Comparison of ENCODE assay signal across 33 cellular contexts in the genomic region with DNA sequence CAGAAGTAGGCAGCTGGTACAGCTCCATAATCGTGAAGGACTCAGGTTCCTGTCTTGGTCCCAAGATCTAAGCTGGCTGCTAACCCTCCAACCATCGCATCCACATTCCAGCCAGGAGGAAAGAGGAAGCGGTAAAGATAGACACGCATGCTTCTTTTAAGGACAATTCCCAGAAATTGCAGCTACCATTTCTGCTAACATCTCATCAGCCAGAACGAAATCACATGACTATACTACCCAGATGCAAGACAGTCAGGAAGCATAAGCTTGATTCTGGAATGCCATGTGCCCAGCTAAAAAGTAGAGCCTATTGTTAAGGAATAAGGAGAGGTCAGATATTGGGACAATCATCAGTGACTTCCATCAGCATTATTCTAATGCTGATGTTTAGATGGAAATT.
"Had no signal": no experiment of that assay in that cellular context is flagged by ENCODE, and none has a peak within 500 bp of the region (broad histone marks: within the 10 kb centered on the region; RNA-seq: fewer than 3 reads in every experiment).

No MANE protein-coding gene starts in this region.

- H3K27ac ChIP-seq: cardiac muscle cell, coronary artery, esophagus muscularis mucosa, heart left ventricle, neutrophil, right lobe of liver, SK-N-MC, skin epidermis, uterus had no signal

- H3K4me3 Mint-ChIP-seq: activated CD8-positive, alpha-beta memory T cell treated with anti-CD3 and anti-CD28 coated beads, Interleukin-2, amount 10 ng/mL, durations not matched to agents 7 days and 5 days; activated CD8-positive, alpha-beta T cell treated with anti-CD3 and anti-CD28 coated beads, Interleukin-2, amount 10 ng/mL, durations not matched to agents 7 days and 5 days; activated naive CD4-positive, alpha-beta T cell treated with anti-CD3 and anti-CD28 coated beads, Interleukin-2, amount 50 U/mL, for 24 hours; brain; endodermal cell; immature natural killer cell; nephron; stimulated activated effector memory CD8-positive, alpha-beta T cell treated with anti-CD3 and anti-CD28 coated beads, Interleukin-12 subunit alpha, Interleukin-12 subunit beta, amount 100 ng/mL, for 72 hours; stimulated activated naive CD8-positive, alpha-beta T cell treated with anti-CD3 and anti-CD28 coated beads, Interleukin-15, Interleukin-2, amounts not matched to agents 100 ng/mL and 50 ng/mL, for 24 hours; T-helper 17 cell; type B pancreatic cell; WTC11 had no signal

- H3K4me1 Mint-ChIP-seq: activated CD8-positive, alpha-beta memory T cell treated with anti-CD3 and anti-CD28 coated beads, Interleukin-2, amount 10 ng/mL, durations not matched to agents 7 days and 5 days; activated naive CD4-positive, alpha-beta T cell treated with anti-CD3 and anti-CD28 coated beads, Interleukin-2, amount 50 U/mL, for 24 hours; immature natural killer cell; stimulated activated effector memory CD8-positive, alpha-beta T cell treated with anti-CD3 and anti-CD28 coated beads, Interleukin-12 subunit alpha, Interleukin-12 subunit beta, amount 100 ng/mL, for 72 hours had no signal

- H3K9me3 Mint-ChIP-seq: activated naive CD4-positive, alpha-beta T cell treated with anti-CD3 and anti-CD28 coated beads, Interleukin-2, amount 50 U/mL, for 24 hours; activated T-helper 2 cell treated with anti-CD3 and anti-CD28 coated beads, Interferon-gamma antibody, Interleukin-2, Interleukin-4, amounts not matched to agents 10 μg/mL and 5 μg/mL and 100 μg/mL, durations not matched to agents 14 hours and 24 hours and 36 hours; brain; endodermal cell; nephron; stimulated activated effector memory CD8-positive, alpha-beta T cell treated with anti-CD3 and anti-CD28 coated beads, Interleukin-12 subunit alpha, Interleukin-12 subunit beta, amount 100 ng/mL, for 72 hours; stimulated activated naive CD8-positive, alpha-beta T cell treated with anti-CD3 and anti-CD28 coated beads, Interleukin-15, Interleukin-2, amounts not matched to agents 100 ng/mL and 50 ng/mL, for 24 hours; type B pancreatic cell; WTC11 had no signal

- H3K27ac Mint-ChIP-seq: activated CD8-positive, alpha-beta memory T cell treated with anti-CD3 and anti-CD28 coated beads, Interleukin-2, amount 10 ng/mL, durations not matched to agents 7 days and 5 days; activated CD8-positive, alpha-beta T cell treated with anti-CD3 and anti-CD28 coated beads, Interleukin-2, amount 10 ng/mL, durations not matched to agents 7 days and 5 days; activated T-helper 2 cell treated with anti-CD3 and anti-CD28 coated beads, Interferon-gamma antibody, Interleukin-2, Interleukin-4, amounts not matched to agents 10 μg/mL and 5 μg/mL and 100 μg/mL, durations not matched to agents 14 hours and 24 hours and 36 hours; endodermal cell; immature natural killer cell; stimulated activated effector memory CD8-positive, alpha-beta T cell treated with anti-CD3 and anti-CD28 coated beads, Interleukin-12 subunit alpha, Interleukin-12 subunit beta, amount 100 ng/mL, for 72 hours; stimulated activated naive CD8-positive, alpha-beta T cell treated with anti-CD3 and anti-CD28 coated beads, Interleukin-15, Interleukin-2, amounts not matched to agents 100 ng/mL and 50 ng/mL, for 24 hours; T-helper 17 cell; type B pancreatic cell; WTC11 had no signal

- H3K27me3 Mint-ChIP-seq: activated naive CD4-positive, alpha-beta T cell treated with anti-CD3 and anti-CD28 coated beads, Interleukin-2, amount 50 U/mL, for 24 hours; type B pancreatic cell had no signal

- ATAC-seq: activated CD8-positive, alpha-beta memory T cell treated with anti-CD3 and anti-CD28 coated beads, Interleukin-2, amount 10 ng/mL, durations not matched to agents 7 days and 5 days; activated CD8-positive, alpha-beta T cell treated with anti-CD3 and anti-CD28 coated beads, Interleukin-2, amount 10 ng/mL, durations not matched to agents 7 days and 5 days; heart left ventricle; mucosa of descending colon; stimulated activated effector memory CD8-positive, alpha-beta T cell treated with anti-CD3 and anti-CD28 coated beads, Interleukin-12 subunit alpha, Interleukin-12 subunit beta, amount 100 ng/mL, for 72 hours; T-helper 17 cell; WTC11 had no signal

- H3K9me3 ChIP-seq: esophagus muscularis mucosa, heart left ventricle, mucosa of descending colon, neutrophil, right lobe of liver, uterus had no signal

- H3K36me3 ChIP-seq: cardiac muscle cell, esophagus muscularis mucosa, heart left ventricle, neutrophil, right lobe of liver, uterus had no signal

- H3K36me3 Mint-ChIP-seq: activated CD8-positive, alpha-beta memory T cell treated with anti-CD3 and anti-CD28 coated beads, Interleukin-2, amount 10 ng/mL, durations not matched to agents 7 days and 5 days; activated naive CD4-positive, alpha-beta T cell treated with anti-CD3 and anti-CD28 coated beads, Interleukin-2, amount 50 U/mL, for 24 hours; immature natural killer cell; stimulated activated effector memory CD8-positive, alpha-beta T cell treated with anti-CD3 and anti-CD28 coated beads, Interleukin-12 subunit alpha, Interleukin-12 subunit beta, amount 100 ng/mL, for 72 hours; type B pancreatic cell; WTC11 had no signal

- H3K4me3 ChIP-seq: cardiac muscle cell, coronary artery, esophagus muscularis mucosa, heart left ventricle, mucosa of descending colon, right lobe of liver, SK-N-MC, skin epidermis, uterus had no signal

- DNase-seq: activated CD4-positive, alpha-beta T cell treated with anti-CD3 and anti-CD28 coated beads for 1 hour; activated CD4-positive, alpha-beta T cell treated with anti-CD3 and anti-CD28 coated beads, Interleukin-2, amount 50 U/mL, for 1 hour; activated CD8-positive, alpha-beta memory T cell treated with anti-CD3 and anti-CD28 coated beads, Interleukin-2, amount 10 ng/mL, durations not matched to agents 7 days and 5 days; activated CD8-positive, alpha-beta T cell treated with anti-CD3 and anti-CD28 coated beads, Interleukin-2, amount 10 ng/mL, durations not matched to agents 7 days and 5 days; activated T-cell treated with anti-CD3 and anti-CD28 coated beads, Interleukin-2, amount 50 U/mL, for 48 hours; cerebellar nuclear complex; endodermal cell; hypothalamus; immature natural killer cell; mesendoderm; right lobe of liver; stimulated activated CD4-positive, alpha-beta T cell treated with anti-CD3 and anti-CD28 coated beads, Interleukin-12 subunit alpha, Interleukin-12 subunit beta, amount 100 ng/mL, for 4 hours; stimulated activated CD4-positive, alpha-beta T cell treated with anti-CD3 and anti-CD28 coated beads, Interleukin-4, amount 100 ng/mL, for 1 hour; SW 1271; T-helper 17 cell; T1000; uterus had no signal

- H3K27me3 ChIP-seq: cardiac muscle cell, heart left ventricle, neutrophil, right lobe of liver, uterus had no signal

- H3K4me1 ChIP-seq: right lobe of liver, uterus had no signal
